In genomic region chr1:201543871-201544521, GRCh38 we compare ENCODE assay signal across 19 cellular contexts. TPM values are rescaled to one million over a fixed set of nuclear protein-coding genes. Genes with fewer than 3 reads are reported as not detected.
DNase-seq lines count a peak whose midpoint lies in the region; ATAC-seq, FAIRE-seq and TF ChIP-seq lines count a peak whose summit lies in the region.
"Had no signal": no experiment of that assay in that cellular context is flagged by ENCODE, and none has a peak within 500 bp of the region (broad histone marks: within the 10 kb centered on the region; RNA-seq: fewer than 3 reads in every experiment).

No MANE protein-coding gene starts in this region.

- dilution Hi-C loops in endothelial cell of umbilical vein (cut with MboI; ENCODE audit: extremely low pct_ligation_motif_present, low sequenced_read_pairs), result no loop called here

- H3K9me3 ChIP-seq in AG04450 (ENCODE audit: control insufficient read depth, insufficient read depth, low read length), result no peaks in the 10 kb centered on the region
- no peaks in the 10 kb centered on the region for H3K9me3 ChIP-seq in endothelial cell of umbilical vein (replicated peaks; ENCODE audit: control insufficient read depth, insufficient read depth, low read length)
- no peaks in the 10 kb centered on the region for H3K9me3 ChIP-seq in osteoblast (ENCODE audit: low read depth, low read length)
- H3K9me3 ChIP-seq: adrenal gland, SJCRH30, upper lobe of right lung had no signal

- no peaks in the 10 kb centered on the region for H3K9me3 Mint-ChIP-seq in HFFc6
- H3K9me3 Mint-ChIP-seq: central memory CD8-positive, alpha-beta T cell; natural killer cell treated with Interleukin-12 subunit alpha and Interleukin-12 subunit beta and Interleukin-15 and Interleukin-18, amount 100 ng/mL, for 72 hours had no signal

- peak; percentile 26 for FAIRE-seq in endothelial cell of umbilical vein (lab: Jason Lieb, UNC)

- H3K4me3 Mint-ChIP-seq in HFFc6, result peak overlapping the region; percentile 89
- H3K4me3 Mint-ChIP-seq: activated CD4-positive, alpha-beta T cell treated with anti-CD3 and anti-CD28 coated beads for 36 hours; central memory CD8-positive, alpha-beta T cell; natural killer cell treated with Interleukin-12 subunit alpha and Interleukin-12 subunit beta and Interleukin-15 and Interleukin-18, amount 100 ng/mL, for 72 hours had no signal

- H3K27ac ChIP-seq in AG04450 (ENCODE audit: low read depth, low read length), result peak overlapping the region; percentile 4
- no peak overlapping the region for H3K27ac ChIP-seq in endothelial cell of umbilical vein (ENCODE audit: insufficient read depth, low read depth, low read length)
- H3K27ac ChIP-seq in osteoblast (ENCODE audit: low read depth, low read length), result peak overlapping the region; percentile 91
- H3K27ac ChIP-seq: adrenal gland, upper lobe of right lung had no signal

- H3K79me2 ChIP-seq in endothelial cell of umbilical vein (ENCODE audit: control insufficient read depth, insufficient read depth, low read length) (peaks cover 95% of the 10 kb centered on the region), osteoblast (ENCODE audit: insufficient read depth, low read length) (peaks cover 96% of the 10 kb centered on the region)

- TF ChIP-seq CTCF in AG04450 (IDR thresholded peaks at IDR 0.05; ENCODE audit: low read depth, low read length) (no peak), HFFc6 (IDR thresholded peaks at IDR 0.05) (no peak), endothelial cell of umbilical vein (IDR thresholded peaks at IDR 0.05; ENCODE audit: extremely low read depth in 1 of 2, insufficient read depth in 1 of 2, low read depth in 1 of 2, low read length in 2 of 2) (no peak), osteoblast (IDR thresholded peaks at IDR 0.05; ENCODE audit: extremely low read depth, low read depth, low read length) (no peak)

- intact Hi-C loops in endothelial cell of umbilical vein (cut with micrococcal nuclease), result no loop called here

- H3K27ac Mint-ChIP-seq in HFFc6, result peak overlapping the region; percentile 92
- H3K27ac Mint-ChIP-seq: activated CD4-positive, alpha-beta T cell treated with anti-CD3 and anti-CD28 coated beads for 36 hours; natural killer cell treated with Interleukin-12 subunit alpha and Interleukin-12 subunit beta and Interleukin-15 and Interleukin-18, amount 100 ng/mL, for 72 hours had no signal

- H3K27me3 ChIP-seq in AG04450 (ENCODE audit: control insufficient read depth, insufficient read depth, low read length) (no peaks in the 10 kb centered on the region), endothelial cell of umbilical vein (ENCODE audit: control insufficient read depth in 2 of 2, insufficient read depth in 2 of 2, low read length in 2 of 2) (no peaks in the 10 kb centered on the region), osteoblast (ENCODE audit: insufficient read depth, low read length) (no peaks in the 10 kb centered on the region)
- H3K27me3 ChIP-seq: SJCRH30 had no signal

- H3K4me1 Mint-ChIP-seq in HFFc6 (ENCODE audit: low read depth), result peaks cover 71% of the 10 kb centered on the region

- H3K27me3 Mint-ChIP-seq in HFFc6 (ENCODE audit: insufficient read depth), result peaks cover 3% of the 10 kb centered on the region; the same call in 1 of the 2 replicates

- H3K36me3 Mint-ChIP-seq in HFFc6 (ENCODE audit: low read depth), result peaks cover 16% of the 10 kb centered on the region; the same call in 1 of the 2 replicates
- H3K36me3 Mint-ChIP-seq: natural killer cell treated with Interleukin-12 subunit alpha and Interleukin-12 subunit beta and Interleukin-15 and Interleukin-18, amount 100 ng/mL, for 72 hours had no signal

- POLR2A ChIA-PET in AG04450 (lab: Yijun Ruan, JAX), result no interaction called here
- POLR2A ChIA-PET in endothelial cell of umbilical vein (lab: Charles Lee), result no interaction called here

- no peaks in the 10 kb centered on the region for H3K9me1 ChIP-seq in endothelial cell of umbilical vein (replicated peaks; ENCODE audit: control insufficient read depth, extremely low read depth, insufficient read depth, low read length)

- CTCF ChIA-PET in AG04450 (lab: Charles Lee) (interaction anchor here (0.6 to 5.3 kb wide), 7 partner anchors 13 to 251 kb away, joined by 3 to 22 read pairs (median 6); no protein-coding TSS in a partner anchor), endothelial cell of umbilical vein (lab: Charles Lee) (interaction anchor here (1.0 to 1.5 kb wide), 3 partner anchors 11 to 249 kb away, joined by 3 to 5 read pairs (median 4); no protein-coding TSS in a partner anchor)

- H2AFZ ChIP-seq in endothelial cell of umbilical vein (ENCODE audit: low read depth, low read length) (no peak overlapping the region), osteoblast (ENCODE audit: low read length) (no peak overlapping the region)

- H3K4me3 ChIP-seq in AG04450 (ENCODE audit: low read depth, low read length), result no peak overlapping the region
- no peak overlapping the region for H3K4me3 ChIP-seq in endothelial cell of umbilical vein (replicated peaks in 1 of 3; ENCODE audit: insufficient read depth in 1 of 3, low read depth in 1 of 3, low read length in 3 of 3)
- peak overlapping the region; percentile 1 for H3K4me3 ChIP-seq in osteoblast (ENCODE audit: insufficient read depth, low read length)
- H3K4me3 ChIP-seq: adrenal gland, SJCRH30, upper lobe of right lung had no signal

- BruUV-seq in endothelial cell of umbilical vein (replicated peaks; lab: Mats Ljungman, UMichigan), result no TSS peak

- DNase-seq in AG04450 (ENCODE audit: low read depth, low spot score) (no peak), HFFc6 (no peak), endothelial cell of umbilical vein (ENCODE audit: low read depth, low spot score) (no peak), osteoblast (ENCODE audit: insufficient read length, low spot score, missing footprints) (peak; percentile 74), NAMALWA (ENCODE audit: low spot score) (no peak), NOMO-1 treated with DMSO at 0.1 percent for 48 hours (lab: John Stamatoyannopoulos, UW; ENCODE audit: unreplicated experiment) (no peak)
- DNase-seq in stimulated activated CD8-positive, alpha-beta memory T cell treated with anti-CD3 and anti-CD28 coated beads, Interleukin-4, amount 100 ng/mL, for 48 hours, result no peak
- DNase-seq: activated CD4-positive, alpha-beta T cell treated with anti-CD3 and anti-CD28 coated beads for 36 hours; Calu3; effector CD4-positive, alpha-beta T cell; hippocampal formation; NCI-H526 treated with DMSO at 0.1 percent for 48 hours; SJCRH30; stimulated activated naive CD4-positive, alpha-beta T cell treated with Interleukin-2 at 50 U/mL for 16 hours; upper lobe of right lung had no signal

- H3K36me3 ChIP-seq in endothelial cell of umbilical vein (ENCODE audit: control insufficient read depth in 2 of 2, extremely low read depth in 1 of 2, insufficient read depth in 2 of 2, low read length in 2 of 2), result no peaks in the 10 kb centered on the region
- H3K36me3 ChIP-seq in osteoblast (ENCODE audit: insufficient read depth, low read length), result no peaks in the 10 kb centered on the region
- H3K36me3 ChIP-seq: adrenal gland, upper lobe of right lung had no signal

- no peak overlapping the region for H3K9ac ChIP-seq in endothelial cell of umbilical vein (replicated peaks; ENCODE audit: extremely low read depth, insufficient read depth, low read length)

- H3K4me1 ChIP-seq in endothelial cell of umbilical vein (ENCODE audit: control insufficient read depth, extremely low read depth, insufficient read depth, low read length) (peaks cover 41% of the 10 kb centered on the region), osteoblast (ENCODE audit: insufficient read depth, low read length) (peaks cover 44% of the 10 kb centered on the region)

- ATAC-seq in HG03565 (IDR thresholded peaks at IDR 0.05; ENCODE audit: unreplicated experiment), result no peak
- ATAC-seq: activated CD4-positive, alpha-beta T cell treated with anti-CD3 and anti-CD28 coated beads for 36 hours; natural killer cell treated with Interleukin-12 subunit alpha and Interleukin-12 subunit beta and Interleukin-15 and Interleukin-18, amount 100 ng/mL, for 72 hours; upper lobe of right lung had no signal

- no peaks in the 10 kb centered on the region for H4K20me1 ChIP-seq in endothelial cell of umbilical vein (replicated peaks; ENCODE audit: control insufficient read depth, extremely low read depth, insufficient read depth, low read length)
- H4K20me1 ChIP-seq in osteoblast (ENCODE audit: insufficient read depth, low read length), result peaks cover 16% of the 10 kb centered on the region

- H3K4me2 ChIP-seq in endothelial cell of umbilical vein (ENCODE audit: insufficient read depth, low read length), result peak overlapping the region; percentile 82
- peak overlapping the region; percentile 54 for H3K4me2 ChIP-seq in osteoblast (ENCODE audit: insufficient read depth, low read length)

- TF ChIP-seq POLR2A in endothelial cell of umbilical vein (IDR thresholded peaks at IDR 0.05; ENCODE audit: low read depth, low read length), result no peak

RNA-seq across cellular contexts. Expression of gene NAV1, which starts 5.1 kb away (rescaled TPM):
- polyA plus RNA-seq in AG04450 (2011; rRNA removed) (17.5 and 23.0 TPM in 2 replicates), endothelial cell of umbilical vein (16.3 and 19.9 TPM in 2 replicates)
- 44.0 and 55.7 TPM in 2 replicates for polyA minus RNA-seq in AG04450 (2011; rRNA and poly(A)+ RNA removed)
- total RNA-seq in HFFc6 (2021; fragmentation: NEBNext Ultra II Directional; extraction: Animal tissue kit (Norgen Biotek cat#: 25700)), result 10 to 100 TPM; 72.9 to 88.0 (median 78.4) TPM
- total RNA-seq in endothelial cell of umbilical vein (136 and 138 TPM in 2 replicates), osteoblast (47.0 and 47.1 TPM in 2 replicates)
- 27.2 and 31.1 TPM in 2 replicates for polyA plus RNA-seq in endothelial cell of umbilical vein (2011; cell fraction: cytosol; rRNA removed)
- polyA plus RNA-seq in endothelial cell of umbilical vein (2011; cell fraction: nucleus; rRNA removed), result 58.6 and 65.0 TPM in 2 replicates
- 73.9 and 86.9 TPM in 2 replicates for polyA plus RNA-seq in endothelial cell of umbilical vein (2012)
- polyA minus RNA-seq in endothelial cell of umbilical vein, result 45.0 and 46.8 TPM in 2 replicates
- 0.31 TPM for polyA minus RNA-seq in endothelial cell of umbilical vein (2011; cell fraction: cytosol; rRNA and poly(A)+ RNA removed)
- polyA minus RNA-seq in endothelial cell of umbilical vein (2011; cell fraction: nucleus; rRNA and poly(A)+ RNA removed), result 83.9 and 99.0 TPM in 2 replicates

RNA-seq across cellular contexts. Expression of gene CSRP1, which starts 37.1 kb away (rescaled TPM):
- polyA plus RNA-seq in AG04450 (2011; rRNA removed) (641 and 730 TPM in 2 replicates), endothelial cell of umbilical vein (510 and 560 TPM in 2 replicates)
- polyA minus RNA-seq in AG04450 (2011; rRNA and poly(A)+ RNA removed), result 568 and 749 TPM in 2 replicates
- total RNA-seq in HFFc6 (2021; fragmentation: NEBNext Ultra II Directional; extraction: Animal tissue kit (Norgen Biotek cat#: 25700)), result 100 to 1,000 TPM; 540 to 614 (median 577) TPM
- total RNA-seq in endothelial cell of umbilical vein (332 and 393 TPM in 2 replicates), osteoblast (389 and 480 TPM in 2 replicates)
- 538 and 578 TPM in 2 replicates for polyA plus RNA-seq in endothelial cell of umbilical vein (2011; cell fraction: cytosol; rRNA removed)
- polyA plus RNA-seq in endothelial cell of umbilical vein (2011; cell fraction: nucleus; rRNA removed), result 426 and 474 TPM in 2 replicates
- 291 and 393 TPM in 2 replicates for polyA plus RNA-seq in endothelial cell of umbilical vein (2012)
- 360 and 393 TPM in 2 replicates for polyA minus RNA-seq in endothelial cell of umbilical vein
- 93.8 TPM for polyA minus RNA-seq in endothelial cell of umbilical vein (2011; cell fraction: cytosol; rRNA and poly(A)+ RNA removed)
- 111 and 143 TPM in 2 replicates for polyA minus RNA-seq in endothelial cell of umbilical vein (2011; cell fraction: nucleus; rRNA and poly(A)+ RNA removed)
